In the genomic region with DNA sequence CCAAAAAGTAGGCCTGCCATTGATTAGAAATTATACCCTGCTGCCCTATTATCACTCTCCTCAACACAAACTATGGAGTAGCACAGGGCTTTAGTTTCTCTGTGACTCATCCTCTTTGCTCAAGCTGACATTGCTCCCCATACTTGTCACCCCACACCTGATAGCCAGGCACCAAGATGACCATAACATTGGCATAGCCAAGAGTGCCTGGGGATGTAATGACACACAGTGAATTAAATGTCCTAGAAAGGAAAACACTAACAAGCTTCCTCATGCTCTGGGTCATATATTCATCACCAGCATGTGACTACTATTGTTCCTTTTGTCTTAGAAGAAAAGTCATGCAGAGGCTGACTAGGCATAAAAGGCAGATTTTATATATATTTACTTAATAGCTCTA, we compare ENCODE assay signal across 27 cellular contexts.
A peak's percentile ranks its signal among the peaks of the same experiment; 100 is the strongest.
DNase-seq lines count a peak whose midpoint lies in the region; ATAC-seq and TF ChIP-seq lines count a peak whose summit lies in the region.
"Had no signal": no experiment of that assay in that cellular context is flagged by ENCODE, and none has a peak within 500 bp of the region (broad histone marks: within the 10 kb centered on the region; RNA-seq: fewer than 3 reads in every experiment).

No MANE protein-coding gene starts in this region.

- peak; percentile 82 for DNase-seq in ELR (ENCODE audit: low read depth)
- DNase-seq in PC-3 = peak; percentile 76
- peak; percentile 91 for DNase-seq in epithelial cell of prostate (ENCODE audit: low read depth, low spot score)
- DNase-seq in osteoblast (ENCODE audit: insufficient read length, low spot score, missing footprints) = no peak
- no peak for DNase-seq in activated naive CD8-positive, alpha-beta T cell treated with anti-CD3 and anti-CD28 coated beads for 36 hours
- no peak for DNase-seq in NCI-H524 (lab: John Stamatoyannopoulos, UW)
- DNase-seq in MG63 = no peak
- DNase-seq: activated CD4-positive, alpha-beta T cell treated with anti-CD3 and anti-CD28 coated beads for 36 hours; activated naive CD4-positive, alpha-beta T cell treated with anti-CD3 and anti-CD28 coated beads for 36 hours; activated T-cell treated with anti-CD3 and anti-CD28 coated beads, Interleukin-2, amount 50 U/mL, for 48 hours; BE2C; kidney; naive B cell; NCI-H1694; NCI-H226; NCI-H82; ovary; right lobe of liver; SJCRH30; stomach; T-helper 1 cell had no signal

- no peaks in the 10 kb centered on the region for H4K20me1 ChIP-seq in PC-3 (ENCODE audit: low read length)
- H4K20me1 ChIP-seq in osteoblast (ENCODE audit: insufficient read depth, low read length) = no peaks in the 10 kb centered on the region

- H3K9me3 ChIP-seq in PC-3 (ENCODE audit: low read length) = no peaks in the 10 kb centered on the region
- no peaks in the 10 kb centered on the region for H3K9me3 ChIP-seq in osteoblast (ENCODE audit: low read depth, low read length)
- no peaks in the 10 kb centered on the region; the same call in none of the 2 replicates for H3K9me3 ChIP-seq in MG63
- H3K9me3 ChIP-seq: BE2C, ovary, right lobe of liver, SJCRH30, stomach, tibial nerve had no signal

- CTCF ChIA-PET in PC-3 (lab: Charles Lee) = no interaction called here

- H3K4me1 Mint-ChIP-seq in activated naive CD8-positive, alpha-beta T cell treated with anti-CD3 and anti-CD28 coated beads for 36 hours = no peaks in the 10 kb centered on the region
- H3K4me1 Mint-ChIP-seq: activated CD4-positive, alpha-beta T cell treated with anti-CD3 and anti-CD28 coated beads for 36 hours; central memory CD8-positive, alpha-beta T cell; IgD-negative memory B cell; memory B cell; naive B cell had no signal

- BruUV-seq in PC-3 (replicated peaks; lab: Mats Ljungman, UMichigan) = no TSS peak

- H3K4me2 ChIP-seq in PC-3 (ENCODE audit: low read length) (no peak overlapping the region), osteoblast (ENCODE audit: insufficient read depth, low read length) (no peak overlapping the region)

- H3K79me2 ChIP-seq in PC-3 (ENCODE audit: low read length) = no peaks in the 10 kb centered on the region
- H3K79me2 ChIP-seq in osteoblast (ENCODE audit: insufficient read depth, low read length) = no peaks in the 10 kb centered on the region

- peaks cover 1% of the 10 kb centered on the region for H3K9me3 Mint-ChIP-seq in activated naive CD8-positive, alpha-beta T cell treated with anti-CD3 and anti-CD28 coated beads for 36 hours
- H3K9me3 Mint-ChIP-seq: activated naive CD4-positive, alpha-beta T cell treated with anti-CD3 and anti-CD28 coated beads for 36 hours; central memory CD8-positive, alpha-beta T cell had no signal

- H3K9ac ChIP-seq in PC-3 (ENCODE audit: low read length) = no peak overlapping the region

- H3K27me3 ChIP-seq in PC-3 (ENCODE audit: low read length) = no peaks in the 10 kb centered on the region
- H3K27me3 ChIP-seq in osteoblast (ENCODE audit: insufficient read depth, low read length) = no peaks in the 10 kb centered on the region
- H3K27me3 ChIP-seq in MG63 = no peaks in the 10 kb centered on the region
- H3K27me3 ChIP-seq: BE2C, ovary, right lobe of liver, SJCRH30, stomach, tibial nerve had no signal

- no peak overlapping the region for H3K4me3 Mint-ChIP-seq in activated naive CD8-positive, alpha-beta T cell treated with anti-CD3 and anti-CD28 coated beads for 36 hours
- H3K4me3 Mint-ChIP-seq: activated CD4-positive, alpha-beta T cell treated with anti-CD3 and anti-CD28 coated beads for 36 hours; activated naive CD4-positive, alpha-beta T cell treated with anti-CD3 and anti-CD28 coated beads for 36 hours; central memory CD8-positive, alpha-beta T cell; IgD-negative memory B cell; memory B cell; naive B cell had no signal

- H2AFZ ChIP-seq in PC-3 (ENCODE audit: low read length) (no peak overlapping the region), osteoblast (ENCODE audit: low read length) (no peak overlapping the region)

- peak overlapping the region; percentile 52 for H3K27ac ChIP-seq in PC-3 (ENCODE audit: low read length)
- peak overlapping the region; percentile 88 for H3K27ac ChIP-seq in epithelial cell of prostate
- peak overlapping the region; percentile 47 for H3K27ac ChIP-seq in osteoblast (ENCODE audit: low read depth, low read length)
- H3K27ac ChIP-seq: HL-60, ovary, right lobe of liver, stomach had no signal

- no peak; the same call in 1 of the 2 replicates for ATAC-seq in PC-3
- no peak for ATAC-seq in HG02588 (IDR thresholded peaks at IDR 0.05; ENCODE audit: unreplicated experiment)
- ATAC-seq: activated CD4-positive, alpha-beta T cell treated with anti-CD3 and anti-CD28 coated beads for 36 hours had no signal

- TF ChIP-seq CTCF in PC-3 (conservative IDR thresholded peaks at IDR 0.05; ENCODE audit: low read depth, low read length) (no peak), osteoblast (IDR thresholded peaks at IDR 0.05; ENCODE audit: extremely low read depth, low read depth, low read length) (no peak)

- no peak overlapping the region for H3K4me3 ChIP-seq in PC-3 (ENCODE audit: low read length)
- H3K4me3 ChIP-seq in osteoblast (ENCODE audit: insufficient read depth, low read length) = no peak overlapping the region
- no peak overlapping the region for H3K4me3 ChIP-seq in MG63
- H3K4me3 ChIP-seq: ovary, right lobe of liver, SJCRH30, stomach, tibial nerve had no signal

- intact Hi-C loops in PC-3 (cut with micrococcal nuclease) = loop anchor here (10.0 kb wide), 2 partner anchors 430 to 540 kb away; no protein-coding TSS in a partner anchor

- no peaks in the 10 kb centered on the region for H3K36me3 ChIP-seq in PC-3 (ENCODE audit: low read depth, low read length)
- no peaks in the 10 kb centered on the region for H3K36me3 ChIP-seq in osteoblast (ENCODE audit: insufficient read depth, low read length)
- H3K36me3 ChIP-seq in MG63 = no peaks in the 10 kb centered on the region
- H3K36me3 ChIP-seq: BE2C, ovary, right lobe of liver, SJCRH30, stomach, tibial nerve had no signal

- H3F3A ChIP-seq in PC-3 (ENCODE audit: low read length, unreplicated experiment) = peaks cover 10% of the 10 kb centered on the region

- no peak overlapping the region for H3K27ac Mint-ChIP-seq in activated naive CD8-positive, alpha-beta T cell treated with anti-CD3 and anti-CD28 coated beads for 36 hours
- H3K27ac Mint-ChIP-seq: activated CD4-positive, alpha-beta T cell treated with anti-CD3 and anti-CD28 coated beads for 36 hours; activated naive CD4-positive, alpha-beta T cell treated with anti-CD3 and anti-CD28 coated beads for 36 hours; IgD-negative memory B cell; memory B cell; naive B cell had no signal

- POLR2A ChIA-PET in PC-3 (lab: Charles Lee; ENCODE audit: unreplicated experiment) = no interaction called here

- no peaks in the 10 kb centered on the region for H3K9me2 ChIP-seq in PC-3 (replicated peaks; ENCODE audit: low read length)

- no peaks in the 10 kb centered on the region for H3K27me3 Mint-ChIP-seq in activated naive CD8-positive, alpha-beta T cell treated with anti-CD3 and anti-CD28 coated beads for 36 hours
- H3K27me3 Mint-ChIP-seq: activated CD4-positive, alpha-beta T cell treated with anti-CD3 and anti-CD28 coated beads for 36 hours; central memory CD8-positive, alpha-beta T cell; IgD-negative memory B cell; memory B cell; naive B cell had no signal

- no peaks in the 10 kb centered on the region for H3K36me3 Mint-ChIP-seq in activated naive CD8-positive, alpha-beta T cell treated with anti-CD3 and anti-CD28 coated beads for 36 hours
- H3K36me3 Mint-ChIP-seq: IgD-negative memory B cell, memory B cell, naive B cell had no signal

- H3K4me1 ChIP-seq in PC-3 (ENCODE audit: insufficient read depth, low read length) (peaks cover 35% of the 10 kb centered on the region), osteoblast (ENCODE audit: insufficient read depth, low read length) (peaks cover 37% of the 10 kb centered on the region)
- H3K4me1 ChIP-seq: BE2C had no signal

Comparison
In these comparisons a context has a peak if more than half of its experiments do, and no peak if none do; other contexts are left out.
1. DNase-seq: peak in ELR (single experiment), PC-3 (single experiment) and epithelial cell of prostate (single experiment); none in osteoblast (single experiment), activated naive CD8-positive, alpha-beta T cell treated with anti-CD3 and anti-CD28 coated beads for 36 hours (single experiment), NCI-H524 (0 of 2) and MG63 (single experiment).
2. Peak in every context shown above with its lines, with median percentiles within 50 percentile points of each other: H3K27ac ChIP-seq.